In the genomic region with DNA sequence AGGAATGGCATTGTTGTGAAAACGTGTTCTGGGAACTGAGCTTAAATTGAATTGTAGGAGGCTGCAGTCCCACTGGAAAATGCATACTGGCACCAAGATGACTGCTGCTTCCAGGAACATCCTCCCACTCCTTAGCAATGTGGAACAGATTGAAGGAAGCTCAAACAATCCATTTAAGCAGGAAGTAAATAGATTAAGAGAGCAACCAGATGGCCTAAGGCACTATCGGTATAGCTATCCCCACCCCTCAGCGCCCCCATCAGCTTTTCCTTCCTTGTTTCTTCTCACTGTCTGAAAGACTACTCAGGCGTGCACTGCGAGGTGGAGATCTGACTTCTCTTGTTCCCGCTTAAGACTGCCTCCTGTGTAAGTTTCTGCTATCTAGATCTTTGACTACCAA, we compare ENCODE assay signal across 10 cellular contexts. TPM values are rescaled to one million over a fixed set of nuclear protein-coding genes. Genes with fewer than 3 reads are reported as not detected.
DNase-seq lines count a peak whose midpoint lies in the region; ATAC-seq and TF ChIP-seq lines count a peak whose summit lies in the region.
"Had no signal": no experiment of that assay in that cellular context is flagged by ENCODE, and none has a peak within 500 bp of the region (broad histone marks: within the 10 kb centered on the region; RNA-seq: fewer than 3 reads in every experiment).

No MANE protein-coding gene starts in this region.

- H3K4me3 Mint-ChIP-seq in activated naive CD8-positive, alpha-beta T cell: no peak overlapping the region
- H3K4me3 Mint-ChIP-seq in activated naive CD8-positive, alpha-beta T cell treated with anti-CD3 and anti-CD28 coated beads for 36 hours: no peak overlapping the region
- no peak overlapping the region for H3K4me3 Mint-ChIP-seq in memory B cell
- H3K4me3 Mint-ChIP-seq: CD4-positive, alpha-beta T cell had no signal

- H3K36me3 ChIP-seq in colonic mucosa: no peaks in the 10 kb centered on the region
- H3K36me3 ChIP-seq in upper lobe of right lung: no peaks in the 10 kb centered on the region
- H3K36me3 ChIP-seq: pancreas had no signal

- CTCF ChIA-PET in RWPE1 (lab: Yijun Ruan, JAX): interaction anchor here (0.6 kb wide), 1 partner anchor 14 kb away, joined by 3 read pairs; no protein-coding TSS in a partner anchor

- H3K9me3 ChIP-seq in colonic mucosa: no peaks in the 10 kb centered on the region
- H3K9me3 ChIP-seq in upper lobe of right lung: no peaks in the 10 kb centered on the region
- H3K9me3 ChIP-seq: pancreas had no signal

- no peak for DNase-seq in activated naive CD8-positive, alpha-beta T cell treated with anti-CD3 and anti-CD28 coated beads for 36 hours
- DNase-seq in colonic mucosa: no peak
- DNase-seq in memory B cell (ENCODE audit: low spot score in 2 of 2): no peak
- DNase-seq in upper lobe of right lung: no peak
- no peak for DNase-seq in HCEC 1CT
- DNase-seq in RWPE1 (ENCODE audit: low spot score): no peak
- no peak for DNase-seq in OCI-M2 (lab: John Stamatoyannopoulos, UW; ENCODE audit: unreplicated experiment)
- DNase-seq: CD4-positive, alpha-beta T cell; pancreas had no signal

- POLR2A ChIA-PET in RWPE1 (lab: Yijun Ruan, JAX; ENCODE audit: low non-redundant PET): no interaction called here

- TF ChIP-seq CTCF in colonic mucosa (IDR thresholded peaks at IDR 0.05): no peak
- TF ChIP-seq CTCF in upper lobe of right lung (IDR thresholded peaks at IDR 0.05): no peak
- no peak for TF ChIP-seq CTCF in RWPE1 (conservative IDR thresholded peaks at IDR 0.05; ENCODE audit: low read depth)

- ATAC-seq in memory B cell (ENCODE audit: low read depth) (peak; percentile 72), upper lobe of right lung (peak; percentile 53)

- H3K4me1 ChIP-seq in colonic mucosa (no peaks in the 10 kb centered on the region), upper lobe of right lung (peaks cover 27% of the 10 kb centered on the region)
- H3K4me1 ChIP-seq: pancreas had no signal

- peaks cover 6% of the 10 kb centered on the region for H3K36me3 Mint-ChIP-seq in activated naive CD8-positive, alpha-beta T cell
- H3K36me3 Mint-ChIP-seq in activated naive CD8-positive, alpha-beta T cell treated with anti-CD3 and anti-CD28 coated beads for 36 hours: peaks cover 32% of the 10 kb centered on the region
- H3K36me3 Mint-ChIP-seq in memory B cell: no peaks in the 10 kb centered on the region

- no peaks in the 10 kb centered on the region for H3K27me3 ChIP-seq in colonic mucosa
- H3K27me3 ChIP-seq in upper lobe of right lung: no peaks in the 10 kb centered on the region

- peak overlapping the region; percentile 14 for H3K27ac Mint-ChIP-seq in activated naive CD8-positive, alpha-beta T cell
- no peak overlapping the region for H3K27ac Mint-ChIP-seq in activated naive CD8-positive, alpha-beta T cell treated with anti-CD3 and anti-CD28 coated beads for 36 hours
- peak overlapping the region; percentile 88 for H3K27ac Mint-ChIP-seq in memory B cell
- H3K27ac Mint-ChIP-seq: CD4-positive, alpha-beta T cell had no signal

- H3K4me3 ChIP-seq in colonic mucosa (no peak overlapping the region), upper lobe of right lung (no peak overlapping the region)
- H3K4me3 ChIP-seq: pancreas had no signal

- H3K9me3 Mint-ChIP-seq in activated naive CD8-positive, alpha-beta T cell (ENCODE audit: low read depth): no peaks in the 10 kb centered on the region
- H3K9me3 Mint-ChIP-seq in activated naive CD8-positive, alpha-beta T cell treated with anti-CD3 and anti-CD28 coated beads for 36 hours: peaks cover 4% of the 10 kb centered on the region
- no peaks in the 10 kb centered on the region for H3K9me3 Mint-ChIP-seq in memory B cell
- H3K9me3 Mint-ChIP-seq: CD4-positive, alpha-beta T cell had no signal

- H3K9ac ChIP-seq in colonic mucosa (ENCODE audit: low read depth in 2 of 2, low read length in 2 of 2): no peak overlapping the region

- intact Hi-C loops in colonic mucosa (cut with DNase I) (no loop called here), upper lobe of right lung (cut with DNase I) (no loop called here)

- peaks cover 22% of the 10 kb centered on the region for H3K4me1 Mint-ChIP-seq in activated naive CD8-positive, alpha-beta T cell (ENCODE audit: low read depth)
- peaks cover 33% of the 10 kb centered on the region for H3K4me1 Mint-ChIP-seq in activated naive CD8-positive, alpha-beta T cell treated with anti-CD3 and anti-CD28 coated beads for 36 hours
- peaks cover 40% of the 10 kb centered on the region for H3K4me1 Mint-ChIP-seq in memory B cell

- no peaks in the 10 kb centered on the region for H3K27me3 Mint-ChIP-seq in activated naive CD8-positive, alpha-beta T cell
- H3K27me3 Mint-ChIP-seq in activated naive CD8-positive, alpha-beta T cell treated with anti-CD3 and anti-CD28 coated beads for 36 hours: no peaks in the 10 kb centered on the region
- no peaks in the 10 kb centered on the region for H3K27me3 Mint-ChIP-seq in memory B cell
- H3K27me3 Mint-ChIP-seq: CD4-positive, alpha-beta T cell had no signal

- H3K27ac ChIP-seq in colonic mucosa (peak overlapping the region; percentile 46), upper lobe of right lung (peak overlapping the region; percentile 40), RWPE1 (no peak overlapping the region)
- H3K27ac ChIP-seq: pancreas had no signal

RNA-seq across cellular contexts. Expression of gene IFI16, which starts 4.0 kb away (rescaled TPM):
- total RNA-seq in activated naive CD8-positive, alpha-beta T cell treated with anti-CD3 and anti-CD28 coated beads for 36 hours: 100 to 1,000 TPM; 292 to 296 TPM
- total RNA-seq in colonic mucosa (10 to 100 TPM; 15.1 to 36.0 TPM), upper lobe of right lung (98.0 TPM)
